ENCODE assay signal across 8 cellular contexts in genomic region chr11:59216654-59217640, GRCh38. TPM values are rescaled to one million over a fixed set of nuclear protein-coding genes. Genes with fewer than 3 reads are reported as not detected.
DNase-seq lines count a peak whose midpoint lies in the region; ATAC-seq, FAIRE-seq and TF ChIP-seq lines count a peak whose summit lies in the region.

No MANE protein-coding gene starts in this region.

- dilution Hi-C loops in keratinocyte (cut with MboI; ENCODE audit: extremely low pct_ligation_motif_present, low sequenced_read_pairs), result no loop called here

- in situ Hi-C loops in ACHN (cut with HindIII; ENCODE audit: low pct_ligation_motif_present, low pct_unique_long_range_greater_than_20kb, low sequenced_read_pairs), result no loop called here

- no peaks in the 10 kb centered on the region for H3K27me3 ChIP-seq in RWPE2 (ENCODE audit: insufficient read depth, poor library complexity, severe bottlenecking)
- H3K27me3 ChIP-seq in keratinocyte (ENCODE audit: control insufficient read depth, extremely low read depth, insufficient read depth, low read length), result peaks cover 8% of the 10 kb centered on the region

- ATAC-seq in GM19023 (IDR thresholded peaks at IDR 0.05; ENCODE audit: unreplicated experiment) (peak; percentile 84), HG03066 (IDR thresholded peaks at IDR 0.05; ENCODE audit: low read depth, unreplicated experiment) (peak; percentile 82), RWPE2 (ENCODE audit: low read depth) (peak; percentile 61)

- TF ChIP-seq CTCF in RWPE2 (IDR thresholded peaks at IDR 0.05; ENCODE audit: poor library complexity, severe bottlenecking), result no peak
- TF ChIP-seq CTCF in keratinocyte (optimal IDR thresholded peaks at IDR 0.05 in 1 of 3, IDR thresholded peaks at IDR 0.05 in 1 of 3, conservative IDR thresholded peaks at IDR 0.05 in 1 of 3; ENCODE audit: extremely low read depth in 1 of 3, insufficient read depth in 2 of 3, low read length in 3 of 3), result no peak

- peak; percentile 68 for DNase-seq in Ammon's horn (ENCODE audit: low spot score)
- no peak for DNase-seq in RWPE2 (ENCODE audit: low spot score)
- no peak for DNase-seq in keratinocyte (ENCODE audit: low read depth, low spot score)
- no peak for DNase-seq in NCI-H2171 treated with DMSO at 0.1 percent for 48 hours (lab: John Stamatoyannopoulos, UW)
- no peak for DNase-seq in ACHN
- no peak for DNase-seq in activated T-cell treated with anti-CD3 and anti-CD28 coated beads, Interleukin-2, amount 50 U/mL, for 1 hour

- H3K9ac ChIP-seq in keratinocyte (ENCODE audit: control insufficient read depth, extremely low read depth, insufficient read depth, low read length), result no peak overlapping the region

- H3K36me3 ChIP-seq in RWPE2 (ENCODE audit: low read depth) (no peaks in the 10 kb centered on the region), keratinocyte (ENCODE audit: control insufficient read depth in 2 of 2, extremely low read depth in 1 of 2, insufficient read depth in 2 of 2, low read length in 2 of 2) (no peaks in the 10 kb centered on the region)

- no peaks in the 10 kb centered on the region for H3K79me2 ChIP-seq in keratinocyte (ENCODE audit: control insufficient read depth, insufficient read depth, low read length)

- H2AFZ ChIP-seq in keratinocyte (ENCODE audit: control insufficient read depth, low read length), result no peak overlapping the region

- H3K9me3 ChIP-seq in RWPE2 (ENCODE audit: severe bottlenecking) (no peaks in the 10 kb centered on the region), keratinocyte (ENCODE audit: control insufficient read depth, low read depth, low read length) (no peaks in the 10 kb centered on the region)

- H3K9me1 ChIP-seq in keratinocyte (ENCODE audit: control insufficient read depth, extremely low read depth, insufficient read depth, low read length), result no peaks in the 10 kb centered on the region

- peak overlapping the region; percentile 73 for H3K4me2 ChIP-seq in keratinocyte (ENCODE audit: control insufficient read depth, extremely low read depth, insufficient read depth, low read depth, low read length)

- FAIRE-seq in keratinocyte (lab: Jason Lieb, UNC), result peak; percentile 88

- H4K20me1 ChIP-seq in keratinocyte (ENCODE audit: control insufficient read depth, extremely low read depth, insufficient read depth, low read length), result no peaks in the 10 kb centered on the region

- H3K4me3 ChIP-seq in RWPE2 (ENCODE audit: severe bottlenecking), result no peak overlapping the region
- H3K4me3 ChIP-seq in keratinocyte (ENCODE audit: control insufficient read depth in 2 of 3, extremely low read depth in 1 of 3, insufficient read depth in 2 of 3, low read depth in 1 of 3, low read length in 3 of 3), result peak overlapping the region in 1 of 3 experiments; percentile 44

- H3K27ac ChIP-seq in RWPE2 (ENCODE audit: poor library complexity, severe bottlenecking), result no peak overlapping the region
- H3K27ac ChIP-seq in keratinocyte (ENCODE audit: control insufficient read depth, insufficient read depth, low read length), result no peak overlapping the region

- H3K4me1 ChIP-seq in RWPE2 (ENCODE audit: insufficient read depth, poor library complexity, severe bottlenecking) (peaks cover 22% of the 10 kb centered on the region), keratinocyte (ENCODE audit: control insufficient read depth, extremely low read depth, insufficient read depth, low read length) (peaks cover 21% of the 10 kb centered on the region)

RNA-seq across cellular contexts. Expression of gene MPEG1, which starts 4.2 kb away (rescaled TPM):
- polyA plus RNA-seq in keratinocyte, result not detected in 3 replicates
- not detected for polyA plus RNA-seq in keratinocyte (2011; ENCODE audit: low read depth)
- not detected in 2 replicates for polyA plus RNA-seq in keratinocyte (2011; cell fraction: cytosol; rRNA removed)
- not detected in 2 replicates for polyA plus RNA-seq in keratinocyte (2011; cell fraction: nucleus; rRNA removed)
- polyA plus RNA-seq in keratinocyte (2012; ENCODE audit: low replicate concordance), result not detected in 2 replicates
- polyA minus RNA-seq in keratinocyte, result not detected in 3 replicates
- polyA minus RNA-seq in keratinocyte (2011; cell fraction: cytosol; rRNA and poly(A)+ RNA removed), result not detected
- polyA minus RNA-seq in keratinocyte (2011; cell fraction: nucleus; rRNA and poly(A)+ RNA removed), result not detected in 2 replicates

RNA-seq across cellular contexts. Expression of gene DTX4, which starts 45.0 kb away (rescaled TPM):
- 1.6 to 2.0 TPM (median 1.9 TPM) in 3 replicates for polyA plus RNA-seq in keratinocyte
- 1.6 TPM for polyA plus RNA-seq in keratinocyte (2011; ENCODE audit: low read depth)
- 2.4 and 3.2 TPM in 2 replicates for polyA plus RNA-seq in keratinocyte (2011; cell fraction: cytosol; rRNA removed)
- polyA plus RNA-seq in keratinocyte (2011; cell fraction: nucleus; rRNA removed), result 9.2 and 9.8 TPM in 2 replicates
- polyA plus RNA-seq in keratinocyte (2012; ENCODE audit: low replicate concordance), result 3.6 and 6.0 TPM in 2 replicates
- polyA minus RNA-seq in keratinocyte, result 4.8 to 16.2 TPM (median 5.3 TPM) in 3 replicates
- polyA minus RNA-seq in keratinocyte (2011; cell fraction: cytosol; rRNA and poly(A)+ RNA removed), result 6.1 TPM
- 4.6 and 6.5 TPM in 2 replicates for polyA minus RNA-seq in keratinocyte (2011; cell fraction: nucleus; rRNA and poly(A)+ RNA removed)
